ENCODE assay signal across 8 cellular contexts in genomic region chr12:130879212-130879686, GRCh38. TPM values are rescaled to one million over a fixed set of nuclear protein-coding genes. Genes with fewer than 3 reads are reported as not detected.
DNase-seq lines count a peak whose midpoint lies in the region; ATAC-seq and TF ChIP-seq lines count a peak whose summit lies in the region.

No MANE protein-coding gene starts in this region.

- in situ Hi-C loops in mammary epithelial cell (cut with MboI; ENCODE audit: low sequenced_read_pairs in 2 of 2): no loop called here

- H3K4me1 ChIP-seq in mammary epithelial cell (ENCODE audit: insufficient read depth, low read length): peaks cover 6% of the 10 kb centered on the region

- H2AFZ ChIP-seq in mammary epithelial cell (ENCODE audit: low read depth, low read length): no peak overlapping the region

- no peaks in the 10 kb centered on the region for H3K27me3 ChIP-seq in mammary epithelial cell (ENCODE audit: insufficient read depth, low read length)

- dilution Hi-C loops in mammary epithelial cell (cut with HindIII; ENCODE audit: low sequenced_read_pairs): loop anchor here (10.0 kb wide), 1 partner anchor 826 kb away; no protein-coding TSS in a partner anchor

- no peak overlapping the region for H3K4me2 ChIP-seq in mammary epithelial cell (ENCODE audit: insufficient read depth, low read depth, low read length)

- peaks cover 9% of the 10 kb centered on the region for H4K20me1 ChIP-seq in mammary epithelial cell (ENCODE audit: insufficient read depth, low read length)

- H3K9ac ChIP-seq in mammary epithelial cell (ENCODE audit: insufficient read depth, low read length): no peak overlapping the region

- peaks cover 21% of the 10 kb centered on the region for H3K79me2 ChIP-seq in mammary epithelial cell (ENCODE audit: insufficient read depth, low read length)

- H3K9me3 ChIP-seq in mammary epithelial cell (replicated peaks; ENCODE audit: insufficient read depth, low read length): no peaks in the 10 kb centered on the region

- BruUV-seq in mammary epithelial cell (replicated peaks; lab: Mats Ljungman, UMichigan): no TSS peak

- DNase-seq in DMS53 (lab: John Stamatoyannopoulos, UW): peak; percentile 51
- DNase-seq in DMS53 treated with DMSO at 0.1 percent for 48 hours (lab: John Stamatoyannopoulos, UW; ENCODE audit: unreplicated experiment): no peak
- no peak for DNase-seq in left colon
- no peak for DNase-seq in sciatic nerve (ENCODE audit: low spot score)
- no peak for DNase-seq in DMS153 (lab: John Stamatoyannopoulos, UW)
- no peak for DNase-seq in mammary epithelial cell

- no peak overlapping the region for H3K27ac ChIP-seq in mammary epithelial cell (ENCODE audit: insufficient read depth, low read depth, low read length)

- ATAC-seq in GM21515 (IDR thresholded peaks at IDR 0.05; ENCODE audit: unreplicated experiment): peak; percentile 90
- ATAC-seq in HG03565 (IDR thresholded peaks at IDR 0.05; ENCODE audit: unreplicated experiment): peak; percentile 81
- ATAC-seq in left colon: peak; percentile 18
- no peak for ATAC-seq in sciatic nerve

- TF ChIP-seq CTCF in mammary epithelial cell (conservative IDR thresholded peaks at IDR 0.05 in 1 of 2, IDR thresholded peaks at IDR 0.05 in 1 of 2; ENCODE audit: extremely low read depth in 1 of 2, insufficient read depth in 1 of 2, low read depth in 1 of 2, low read length in 2 of 2): no peak

- no peak overlapping the region for H3K4me3 ChIP-seq in mammary epithelial cell (replicated peaks in 1 of 3; ENCODE audit: insufficient read depth in 1 of 3, low read depth in 2 of 3, low read length in 3 of 3)

- CTCF ChIA-PET in mammary epithelial cell (lab: Charles Lee; ENCODE audit: low non-redundant PET): no interaction called here

- intact Hi-C loops in left colon (cut with DNase I, micrococcal nuclease): no loop called here
- intact Hi-C loops in sciatic nerve (cut with DNase I): no loop called here
- intact Hi-C loops in mammary epithelial cell (cut with micrococcal nuclease): no loop called here

- WGBS in mammary epithelial cell (ENCODE audit: low coverage, missing lambda C conversion rate): 96% methylated on average over 8 of the region's 13 CpGs

- H3K36me3 ChIP-seq in mammary epithelial cell (ENCODE audit: insufficient read depth, low read length): peaks cover 29% of the 10 kb centered on the region

RNA-seq across cellular contexts. Expression of gene RAN, which starts 7.4 kb away (rescaled TPM):
- total RNA-seq in left colon (100 to 1,000 TPM; 266 to 344 TPM), sciatic nerve (223 TPM), mammary epithelial cell (1,000 to 10,000 TPM in 1 of 2 donors, 100 to 1,000 TPM in 1; 537 to 1,117 TPM)
- 1,871 TPM for polyA plus RNA-seq in mammary epithelial cell
- 1,476 TPM for polyA minus RNA-seq in mammary epithelial cell

RNA-seq across cellular contexts. Expression of gene STX2, which starts 40.2 kb away (rescaled TPM):
- total RNA-seq in left colon (1 to 10 TPM; 2.9 to 7.1 TPM), sciatic nerve (35.0 TPM), mammary epithelial cell (10 to 100 TPM; 16.0 to 16.7 TPM)
- polyA plus RNA-seq in mammary epithelial cell: 12.8 TPM
- 20.3 TPM for polyA minus RNA-seq in mammary epithelial cell
